Comparison of ENCODE assay signal across 9 cellular contexts in genomic region chr7:76262683-76263402, GRCh38. TPM values are rescaled to one million over a fixed set of nuclear protein-coding genes. Genes with fewer than 3 reads are reported as not detected.
DNase-seq lines count a peak whose midpoint lies in the region; FAIRE-seq and TF ChIP-seq lines count a peak whose summit lies in the region.
"Had no signal": no experiment of that assay in that cellular context is flagged by ENCODE, and none has a peak within 500 bp of the region (broad histone marks: within the 10 kb centered on the region; RNA-seq: fewer than 3 reads in every experiment).

No MANE protein-coding gene starts in this region.

- peaks cover 19% of the 10 kb centered on the region for H3K27me3 ChIP-seq in BLaER1
- H3K27me3 ChIP-seq in WERI-Rb-1 (ENCODE audit: insufficient read depth, low read depth, severe bottlenecking), result no peaks in the 10 kb centered on the region

- no peak overlapping the region for H3K27ac ChIP-seq in BLaER1
- no peak overlapping the region for H3K27ac ChIP-seq in WERI-Rb-1

- intact Hi-C loops in posterior vena cava (cut with DNase I), result loop anchor here in 1 of 2 donors (10.0 kb wide), 1 partner anchor 78 kb away; no protein-coding TSS in a partner anchor

- peaks cover 44% of the 10 kb centered on the region for H3K4me1 ChIP-seq in BLaER1

- no peak overlapping the region for H3K9ac ChIP-seq in BLaER1

- H3K36me3 ChIP-seq in BLaER1 (no peaks in the 10 kb centered on the region), WERI-Rb-1 (peaks cover 20% of the 10 kb centered on the region)

- peaks cover 52% of the 10 kb centered on the region for H3K27me3 Mint-ChIP-seq in neural crest cell (ENCODE audit: low read depth)

- H4K20me1 ChIP-seq in BLaER1, result no peaks in the 10 kb centered on the region

- H3K27ac Mint-ChIP-seq in neural crest cell (ENCODE audit: unreplicated experiment), result no peak overlapping the region
- H3K27ac Mint-ChIP-seq: IgD-negative memory B cell had no signal

- no peaks in the 10 kb centered on the region for H3K36me3 Mint-ChIP-seq in neural crest cell (ENCODE audit: low read depth)

- H3K4me2 ChIP-seq in BLaER1, result 0 out of 2 replicates have a peak overlapping the region, but pooled peaks have one; percentile 9

- peak; percentile 75 for FAIRE-seq in GM19239 (lab: Jason Lieb, UNC)

- no peaks in the 10 kb centered on the region for H3K4me1 Mint-ChIP-seq in neural crest cell
- H3K4me1 Mint-ChIP-seq: IgD-negative memory B cell had no signal

- peak; percentile 76 for TF ChIP-seq CTCF in WERI-Rb-1 (IDR thresholded peaks at IDR 0.05; ENCODE audit: low read depth, low read length)
- peak; percentile 77 for TF ChIP-seq CTCF in neural crest cell (conservative IDR thresholded peaks at IDR 0.05)

- peak; percentile 58 for DNase-seq in GM19239 (ENCODE audit: insufficient read length, low spot score)
- peak; percentile 74 to 78 for DNase-seq in NCI-H2081 (lab: John Stamatoyannopoulos, UW)
- DNase-seq in WERI-Rb-1, result peak; percentile 76
- peak; percentile 61 for DNase-seq in fibroblast of peridontal ligament (ENCODE audit: extremely low read depth)
- DNase-seq in neural crest cell (ENCODE audit: low read depth, low spot score), result peak; percentile 62
- DNase-seq in posterior vena cava (ENCODE audit: low spot score), result no peak
- DNase-seq in activated CD4-positive, CD25-positive, alpha-beta regulatory T cell (lab: John Stamatoyannopoulos, UW), result no peak

- no peak overlapping the region for H3K4me3 Mint-ChIP-seq in neural crest cell

- H3K9me3 Mint-ChIP-seq in neural crest cell, result no peaks in the 10 kb centered on the region

- H3K4me3 ChIP-seq in BLaER1 (no peak overlapping the region), WERI-Rb-1 (ENCODE audit: low read depth, low read length) (no peak overlapping the region)

- no peaks in the 10 kb centered on the region for H3K9me3 ChIP-seq in BLaER1
- no peaks in the 10 kb centered on the region for H3K9me3 ChIP-seq in WERI-Rb-1 (ENCODE audit: severe bottlenecking)

RNA-seq across cellular contexts. Expression of gene HSPB1, which starts 39.6 kb away (rescaled TPM):
- total RNA-seq in neural crest cell (57.1 and 67.2 TPM in 2 replicates), posterior vena cava (1,000 to 10,000 TPM; 2,473 to 2,747 TPM)

Comparison
In these comparisons a context has a peak if more than half of its experiments do, and no peak if none do; other contexts are left out.
1. DNase-seq: peak in GM19239 (single experiment), NCI-H2081 (2 of 2), WERI-Rb-1 (single experiment), fibroblast of peridontal ligament (single experiment) and neural crest cell (single experiment); none in posterior vena cava (single experiment) and activated CD4-positive, CD25-positive, alpha-beta regulatory T cell (0 of 4).
2. RNA of gene HSPB1, which starts 39.6 kb away (total RNA-seq): 2,473 to 2,747 TPM in posterior vena cava; 57.1 to 67.2 TPM in neural crest cell; every median in the first group is over 10 times any median in the second.